Comparison of ENCODE assay signal across 8 cellular contexts in genomic region chr4:1055721-1056590, GRCh38. TPM values are rescaled to one million over a fixed set of nuclear protein-coding genes. Genes with fewer than 3 reads are reported as not detected.
DNase-seq lines count a peak whose midpoint lies in the region; ATAC-seq and TF ChIP-seq lines count a peak whose summit lies in the region.

No MANE protein-coding gene starts in this region.

- no peaks in the 10 kb centered on the region for H3K9me3 ChIP-seq in hepatocyte (ENCODE audit: low read depth)

- no peaks in the 10 kb centered on the region for H3K79me2 ChIP-seq in hepatocyte

- H3K36me3 ChIP-seq in hepatocyte (replicated peaks; ENCODE audit: insufficient read depth, low read depth) = no peaks in the 10 kb centered on the region

- TF ChIP-seq CTCF in hepatocyte (IDR thresholded peaks at IDR 0.05; ENCODE audit: poor library complexity) = no peak

- H2AFZ ChIP-seq in hepatocyte = no peak overlapping the region

- peaks cover 3% of the 10 kb centered on the region for H3K4me1 ChIP-seq in hepatocyte (ENCODE audit: insufficient read depth)

- ATAC-seq in GM18511 (IDR thresholded peaks at IDR 0.05; ENCODE audit: unreplicated experiment) = peak; percentile 68
- ATAC-seq in HG02852 (IDR thresholded peaks at IDR 0.05; ENCODE audit: unreplicated experiment) = no peak
- no peak for ATAC-seq in HG03108 (IDR thresholded peaks at IDR 0.05; ENCODE audit: unreplicated experiment)

- H3K4me2 ChIP-seq in hepatocyte = no peak overlapping the region

- peaks cover 25% of the 10 kb centered on the region for H3K27me3 ChIP-seq in hepatocyte

- no peaks in the 10 kb centered on the region for H4K20me1 ChIP-seq in hepatocyte (ENCODE audit: insufficient read depth, poor library complexity, severe bottlenecking)

- no peaks in the 10 kb centered on the region for H3K9me2 ChIP-seq in hepatocyte (replicated peaks; ENCODE audit: insufficient read depth)

- no peak overlapping the region for H3K27ac ChIP-seq in hepatocyte

- 65% methylated on average over 34 of the region's 34 CpGs for WGBS in hepatocyte (ENCODE audit: low lambda C conversion rate, missing lambda C conversion rate)

- DNase-seq in NOMO-1 (lab: John Stamatoyannopoulos, UW; ENCODE audit: unreplicated experiment in 2 of 2) (peak; percentile 58 to 61), hepatocyte (ENCODE audit: low spot score) (peak; percentile 57), NCI-H748 treated with DMSO at 0.1 percent for 48 hours (lab: John Stamatoyannopoulos, UW) (no peak)
- peak; percentile 78 to 85 for DNase-seq in activated T-cell treated with anti-CD3 and anti-CD28 coated beads, Interleukin-2, amount 50 U/mL, for 48 hours
- peak; percentile 70 for DNase-seq in stimulated activated CD8-positive, alpha-beta memory T cell treated with anti-CD3 and anti-CD28 coated beads, Interleukin-12 subunit alpha, Interleukin-12 subunit beta, amount 100 ng/mL, for 4 hours (ENCODE audit: low read depth)

- no peak overlapping the region for H3K4me3 ChIP-seq in hepatocyte

RNA-seq across cellular contexts. Expression of gene FGFRL1, which starts 44.5 kb away (rescaled TPM):
- 23.1 and 28.1 TPM in 2 replicates for total RNA-seq in hepatocyte
- 27.8 and 34.0 TPM in 2 replicates for polyA plus RNA-seq in hepatocyte

RNA-seq across cellular contexts. Expression of gene RNF212, which starts 57.4 kb away (rescaled TPM):
- total RNA-seq in hepatocyte = 3.0 and 10.4 TPM in 2 replicates
- 8.4 and 12.0 TPM in 2 replicates for polyA plus RNA-seq in hepatocyte
